1 cellular context compared by ENCODE assay signal in the genomic region with DNA sequence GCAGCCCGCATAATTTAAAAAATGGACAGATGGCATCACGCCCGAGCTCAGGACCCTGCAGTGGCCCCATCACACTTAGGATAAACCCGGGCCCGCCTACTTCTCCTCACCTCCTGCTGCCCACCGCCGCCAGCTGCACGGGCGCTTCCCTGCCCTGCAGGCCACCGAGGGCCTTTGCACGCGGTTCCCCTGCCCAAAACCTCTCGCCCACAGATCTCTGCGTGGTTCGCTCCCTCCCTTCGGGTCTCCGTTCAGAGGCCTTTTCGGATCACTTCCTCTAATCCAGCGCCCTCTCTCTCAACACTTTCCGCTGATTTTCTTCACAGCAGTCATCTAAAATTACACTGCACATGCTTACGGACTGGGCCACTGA.
TF ChIP-seq lines count a peak whose summit lies in the region.

No MANE protein-coding gene starts in this region.

TF ChIP-seq in IMR-90, 13 proteins besides CTCF, POLR2A, EP300 and RAD21:
- no peak for TF ChIP-seq MXI1 (IDR thresholded peaks at IDR 0.05; ENCODE audit: borderline replicate concordance, low read depth, low read length)
- no peak for TF ChIP-seq SMC3 (IDR thresholded peaks at IDR 0.05; ENCODE audit: low read depth, low read length)
- TF ChIP-seq MAFK (IDR thresholded peaks at IDR 0.05; ENCODE audit: low read depth, low read length) = no peak
- TF ChIP-seq MAZ (IDR thresholded peaks at IDR 0.05; ENCODE audit: borderline replicate concordance, low read depth, low read length) = no peak
- TF ChIP-seq CHD1 (IDR thresholded peaks at IDR 0.05; ENCODE audit: low read depth, low read length) = no peak
- TF ChIP-seq RCOR1 (IDR thresholded peaks at IDR 0.05; ENCODE audit: insufficient replicate concordance, low read length) = no peak
- TF ChIP-seq FOS (IDR thresholded peaks at IDR 0.05; ENCODE audit: low read depth, low read length) = no peak
- no peak for TF ChIP-seq BHLHE40 (IDR thresholded peaks at IDR 0.05; ENCODE audit: low read depth, low read length)
- no peak for TF ChIP-seq CEBPB (IDR thresholded peaks at IDR 0.05; ENCODE audit: low read depth, low read length)
- TF ChIP-seq USF2 (IDR thresholded peaks at IDR 0.05; ENCODE audit: low read depth, low read length) = no peak
- TF ChIP-seq NFE2L2 (IDR thresholded peaks at IDR 0.05; ENCODE audit: low read depth, low read length) = no peak
- TF ChIP-seq ELK1 (IDR thresholded peaks at IDR 0.05; ENCODE audit: borderline replicate concordance, low read depth, low read length) = no peak
- no peak for TF ChIP-seq RFX5 (IDR thresholded peaks at IDR 0.05; ENCODE audit: low read depth, low read length)
